ENCODE assay signal across 1 cellular context in genomic region chr6:137218917-137219663, GRCh38.
TF ChIP-seq lines count a peak whose summit lies in the region.

Gene IFNGR1, minus strand, starts transcription at chr6:137219385. Its CDS starts 58 bp downstream, at chr6:137219327.

TF ChIP-seq in HepG2, 621 proteins besides CTCF, POLR2A, EP300 and RAD21 (continued from another document and continues in another):
- TF ChIP-seq ZNF18 (CRISPR knock-in tag; IDR thresholded peaks at IDR 0.05; ENCODE audit: insufficient replicate concordance): peak; percentile 78
- TF ChIP-seq RFX5 (IDR thresholded peaks at IDR 0.05; ENCODE audit: low read depth, low read length): peak; percentile 38; the same call in 1 of the 2 replicates
- TF ChIP-seq LCORL (IDR thresholded peaks at IDR 0.05): no peak
- TF ChIP-seq LCORL (CRISPR knock-in tag; IDR thresholded peaks at IDR 0.05): peak; percentile 93
- TF ChIP-seq ZNF33A (CRISPR knock-in tag; IDR thresholded peaks at IDR 0.05; ENCODE audit: borderline replicate concordance): peak; percentile 86; the same call in 1 of the 2 replicates
- 0 out of 2 replicates have a peak, but pooled peaks have one; percentile 40 for TF ChIP-seq ZIK1 (CRISPR knock-in tag; IDR thresholded peaks at IDR 0.05; ENCODE audit: borderline replicate concordance, low read depth)
- 0 out of 2 replicates have a peak, but pooled peaks have one; percentile 29 for TF ChIP-seq ZNF543 (CRISPR knock-in tag; IDR thresholded peaks at IDR 0.05)
- peak; percentile 72 for TF ChIP-seq TFE3 (CRISPR knock-in tag; IDR thresholded peaks at IDR 0.05)
- peak; percentile 5; the same call in 1 of the 2 replicates for TF ChIP-seq AFF4 (CRISPR knock-in tag; IDR thresholded peaks at IDR 0.05)
- TF ChIP-seq ZNF350 (CRISPR knock-in tag; IDR thresholded peaks at IDR 0.05; ENCODE audit: borderline replicate concordance, low read depth): peak; percentile 96
- no peak for TF ChIP-seq DMTF1 (CRISPR knock-in tag; IDR thresholded peaks at IDR 0.05)
- TF ChIP-seq ZNF17 (CRISPR knock-in tag; IDR thresholded peaks at IDR 0.05): no peak
- peak; percentile 82 for TF ChIP-seq UBTF (CRISPR knock-in tag; IDR thresholded peaks at IDR 0.05)
- no peak for TF ChIP-seq ZNF10 (CRISPR knock-in tag; IDR thresholded peaks at IDR 0.05; ENCODE audit: borderline replicate concordance, low read depth)
- TF ChIP-seq ZNF580 (CRISPR knock-in tag; IDR thresholded peaks at IDR 0.05; ENCODE audit: borderline replicate concordance, low read depth): peak; percentile 98
- TF ChIP-seq ELF4 (CRISPR knock-in tag; IDR thresholded peaks at IDR 0.05; ENCODE audit: borderline replicate concordance): no peak
- peak; percentile 74; the same call in 1 of the 2 replicates for TF ChIP-seq FOSL2 (CRISPR knock-in tag; IDR thresholded peaks at IDR 0.05)
- 0 out of 2 replicates have a peak, but pooled peaks have one; percentile 15 for TF ChIP-seq ZNF552 (CRISPR knock-in tag; IDR thresholded peaks at IDR 0.05; ENCODE audit: borderline replicate concordance)
- peak; percentile 98 for TF ChIP-seq PHF8 (CRISPR knock-in tag; IDR thresholded peaks at IDR 0.05)
- peak; percentile 90 for TF ChIP-seq MXD4 (CRISPR knock-in tag; IDR thresholded peaks at IDR 0.05)
- TF ChIP-seq YEATS2 (CRISPR knock-in tag; IDR thresholded peaks at IDR 0.05; ENCODE audit: borderline replicate concordance): peak; percentile 86; the same call in 1 of the 2 replicates
- TF ChIP-seq POLR2AphosphoS2 (IDR thresholded peaks at IDR 0.05; ENCODE audit: low read depth, low read length): no peak
- TF ChIP-seq ZFP36L1 (CRISPR knock-in tag; IDR thresholded peaks at IDR 0.05): 0 out of 2 replicates have a peak, but pooled peaks have one; percentile 60
- peak; percentile 81 for TF ChIP-seq MED1 (CRISPR knock-in tag; IDR thresholded peaks at IDR 0.05)
- no peak; the same call in 1 of the 2 replicates for TF ChIP-seq E2F1 (CRISPR knock-in tag; IDR thresholded peaks at IDR 0.05)
- TF ChIP-seq HIC2 (CRISPR knock-in tag; IDR thresholded peaks at IDR 0.05; ENCODE audit: low read depth): no peak
- peak; percentile 45; the same call in 1 of the 2 replicates for TF ChIP-seq KLF11 (CRISPR knock-in tag; IDR thresholded peaks at IDR 0.05)
- TF ChIP-seq ZKSCAN8 (CRISPR knock-in tag; IDR thresholded peaks at IDR 0.05; ENCODE audit: borderline replicate concordance): no peak; the same call in 1 of the 2 replicates
- TF ChIP-seq ZNF766 (CRISPR knock-in tag; IDR thresholded peaks at IDR 0.05; ENCODE audit: borderline replicate concordance): peak; percentile 74
- TF ChIP-seq NPAS2 (CRISPR knock-in tag; IDR thresholded peaks at IDR 0.05; ENCODE audit: borderline replicate concordance): no peak
- TF ChIP-seq ZNF605 (CRISPR knock-in tag; IDR thresholded peaks at IDR 0.05): peak; percentile 90
- TF ChIP-seq RFX3 (CRISPR knock-in tag; IDR thresholded peaks at IDR 0.05): no peak
- peak; percentile 91 for TF ChIP-seq ZMYM4 (CRISPR knock-in tag; IDR thresholded peaks at IDR 0.05)
- TF ChIP-seq HOXD1 (CRISPR knock-in tag; IDR thresholded peaks at IDR 0.05): peak; percentile 89
- peak; percentile 79; the same call in 1 of the 2 replicates for TF ChIP-seq ZNF839 (CRISPR knock-in tag; IDR thresholded peaks at IDR 0.05; ENCODE audit: borderline replicate concordance)
- TF ChIP-seq ZSCAN5A (CRISPR knock-in tag; IDR thresholded peaks at IDR 0.05; ENCODE audit: borderline replicate concordance): peak; percentile 76; the same call in 1 of the 2 replicates
- no peak for TF ChIP-seq ZNF383 (CRISPR knock-in tag; IDR thresholded peaks at IDR 0.05; ENCODE audit: borderline replicate concordance)
- peak; percentile 77 for TF ChIP-seq ZMAT3 (CRISPR knock-in tag; conservative IDR thresholded peaks at IDR 0.05)
- peak; percentile 52; the same call in 1 of the 2 replicates for TF ChIP-seq HBP1 (CRISPR knock-in tag; IDR thresholded peaks at IDR 0.05; ENCODE audit: low read depth)
- TF ChIP-seq ZBTB8A (CRISPR knock-in tag; IDR thresholded peaks at IDR 0.05; ENCODE audit: borderline replicate concordance, low read depth): no peak
